ENCODE assay signal across 2 cellular contexts in the genomic region with DNA sequence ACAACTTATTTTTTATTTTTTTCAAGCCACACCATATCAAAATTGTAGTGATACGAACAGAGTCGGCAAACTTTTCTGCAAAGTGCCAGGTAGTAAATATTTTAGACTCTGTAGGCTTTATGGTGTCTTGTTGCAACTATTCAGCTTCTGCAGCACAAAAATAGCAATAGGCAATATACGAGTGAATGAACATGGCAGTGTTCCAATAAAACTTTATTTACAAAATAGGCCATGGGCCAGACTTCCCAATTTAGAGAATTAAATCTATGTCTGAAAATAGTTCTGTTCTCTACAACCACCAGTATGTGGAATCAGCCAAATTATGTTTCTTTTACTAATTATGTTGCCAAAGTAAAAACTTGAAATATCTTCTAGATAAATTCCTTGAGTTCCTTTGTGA.
TF ChIP-seq lines count a peak whose summit lies in the region.

No MANE protein-coding gene starts in this region.

TF ChIP-seq in HepG2, 621 proteins besides CTCF, POLR2A, EP300 and RAD21:
- TF ChIP-seq ZKSCAN5 (CRISPR knock-in tag; IDR thresholded peaks at IDR 0.05), result no peak
- TF ChIP-seq, protein P1, sequence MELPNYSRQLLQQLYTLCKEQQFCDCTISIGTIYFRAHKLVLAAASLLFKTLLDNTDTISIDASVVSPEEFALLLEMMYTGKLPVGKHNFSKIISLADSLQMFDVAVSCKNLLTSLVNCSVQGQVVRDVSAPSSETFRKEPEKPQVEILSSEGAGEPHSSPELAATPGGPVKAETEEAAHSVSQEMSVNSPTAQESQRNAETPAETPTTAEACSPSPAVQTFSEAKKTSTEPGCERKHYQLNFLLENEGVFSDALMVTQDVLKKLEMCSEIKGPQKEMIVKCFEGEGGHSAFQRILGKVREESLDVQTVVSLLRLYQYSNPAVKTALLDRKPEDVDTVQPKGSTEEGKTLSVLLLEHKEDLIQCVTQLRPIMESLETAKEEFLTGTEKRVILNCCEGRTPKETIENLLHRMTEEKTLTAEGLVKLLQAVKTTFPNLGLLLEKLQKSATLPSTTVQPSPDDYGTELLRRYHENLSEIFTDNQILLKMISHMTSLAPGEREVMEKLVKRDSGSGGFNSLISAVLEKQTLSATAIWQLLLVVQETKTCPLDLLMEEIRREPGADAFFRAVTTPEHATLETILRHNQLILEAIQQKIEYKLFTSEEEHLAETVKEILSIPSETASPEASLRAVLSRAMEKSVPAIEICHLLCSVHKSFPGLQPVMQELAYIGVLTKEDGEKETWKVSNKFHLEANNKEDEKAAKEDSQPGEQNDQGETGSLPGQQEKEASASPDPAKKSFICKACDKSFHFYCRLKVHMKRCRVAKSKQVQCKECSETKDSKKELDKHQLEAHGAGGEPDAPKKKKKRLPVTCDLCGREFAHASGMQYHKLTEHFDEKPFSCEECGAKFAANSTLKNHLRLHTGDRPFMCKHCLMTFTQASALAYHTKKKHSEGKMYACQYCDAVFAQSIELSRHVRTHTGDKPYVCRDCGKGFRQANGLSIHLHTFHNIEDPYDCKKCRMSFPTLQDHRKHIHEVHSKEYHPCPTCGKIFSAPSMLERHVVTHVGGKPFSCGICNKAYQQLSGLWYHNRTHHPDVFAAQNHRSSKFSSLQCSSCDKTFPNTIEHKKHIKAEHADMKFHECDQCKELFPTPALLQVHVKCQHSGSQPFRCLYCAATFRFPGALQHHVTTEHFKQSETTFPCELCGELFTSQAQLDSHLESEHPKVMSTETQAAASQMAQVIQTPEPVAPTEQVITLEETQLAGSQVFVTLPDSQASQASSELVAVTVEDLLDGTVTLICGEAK (IDR thresholded peaks at IDR 0.05), result peak; percentile 44; the same call in 1 of the 2 replicates
- TF ChIP-seq, protein P1 (CRISPR knock-in tag; IDR thresholded peaks at IDR 0.05), result no peak; the same call in 1 of the 2 replicates

TF ChIP-seq in GM12878, 131 proteins besides CTCF, POLR2A, EP300 and RAD21:
- no peak for TF ChIP-seq FOXK2 (IDR thresholded peaks at IDR 0.05)
- TF ChIP-seq TAF1 (IDR thresholded peaks at IDR 0.05; ENCODE audit: borderline replicate concordance, low read depth, low read length), result no peak
- no peak for TF ChIP-seq MTA3 (IDR thresholded peaks at IDR 0.05; ENCODE audit: borderline replicate concordance, low read length)
- TF ChIP-seq ASH2L (IDR thresholded peaks at IDR 0.05; ENCODE audit: borderline replicate concordance, low read depth), result no peak
- TF ChIP-seq CREM (IDR thresholded peaks at IDR 0.05; ENCODE audit: low read depth), result no peak
- no peak for TF ChIP-seq ZNF24 (IDR thresholded peaks at IDR 0.05)
- TF ChIP-seq, protein P2, sequence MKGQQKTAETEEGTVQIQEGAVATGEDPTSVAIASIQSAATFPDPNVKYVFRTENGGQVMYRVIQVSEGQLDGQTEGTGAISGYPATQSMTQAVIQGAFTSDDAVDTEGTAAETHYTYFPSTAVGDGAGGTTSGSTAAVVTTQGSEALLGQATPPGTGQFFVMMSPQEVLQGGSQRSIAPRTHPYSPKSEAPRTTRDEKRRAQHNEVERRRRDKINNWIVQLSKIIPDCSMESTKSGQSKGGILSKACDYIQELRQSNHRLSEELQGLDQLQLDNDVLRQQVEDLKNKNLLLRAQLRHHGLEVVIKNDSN (IDR thresholded peaks at IDR 0.05; ENCODE audit: borderline replicate concordance, extremely low read length, insufficient read depth, low read depth, low read length), result no peak
- TF ChIP-seq, protein P1 (IDR thresholded peaks at IDR 0.05; ENCODE audit: borderline replicate concordance), result peak; percentile 60
